17 cellular contexts compared by ENCODE assay signal in the genomic region with DNA sequence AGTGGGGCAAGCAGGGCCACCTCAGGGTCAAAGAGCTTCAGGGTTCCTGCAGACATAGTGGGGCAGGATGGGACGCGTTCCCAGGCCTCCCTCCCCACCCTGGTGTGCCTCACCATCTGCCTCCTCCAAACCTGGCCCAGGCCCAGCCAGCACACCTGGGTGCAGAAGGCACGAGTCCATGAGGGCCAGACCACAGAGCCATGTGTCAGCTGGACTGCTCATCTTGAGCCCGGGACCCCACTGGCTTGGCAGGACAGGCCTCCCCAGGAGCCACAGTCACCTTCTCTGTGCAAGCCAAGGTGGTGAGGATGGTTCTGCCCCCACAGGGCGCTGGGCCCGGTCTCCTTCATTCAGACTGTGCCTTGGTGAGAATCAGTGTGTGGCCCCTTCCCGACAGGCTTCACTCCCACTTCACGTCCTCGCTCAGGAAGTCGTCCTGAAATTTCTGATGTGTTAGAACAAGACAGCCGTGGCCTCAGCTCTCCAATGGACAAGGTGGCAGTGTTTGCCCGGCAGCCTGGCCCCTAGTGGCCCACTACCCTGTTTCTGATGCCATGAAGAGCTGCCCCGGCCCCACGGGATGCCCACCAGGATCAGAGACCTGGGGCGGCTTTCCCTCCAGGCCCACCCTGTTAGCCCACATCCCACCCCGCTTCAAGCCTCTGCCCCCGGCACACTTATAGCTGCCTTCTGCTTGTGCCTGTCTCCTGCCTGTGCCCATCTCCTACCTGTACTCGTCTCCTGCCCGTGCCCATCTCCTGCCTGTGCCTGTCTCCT. TPM values are rescaled to one million over a fixed set of nuclear protein-coding genes. Genes with fewer than 3 reads are reported as not detected.
DNase-seq lines count a peak whose midpoint lies in the region; ATAC-seq and TF ChIP-seq lines count a peak whose summit lies in the region.
"Had no signal": no experiment of that assay in that cellular context is flagged by ENCODE, and none has a peak within 500 bp of the region (broad histone marks: within the 10 kb centered on the region; RNA-seq: fewer than 3 reads in every experiment).

No MANE protein-coding gene starts in this region.

- peak overlapping the region; percentile 97 for H3K27ac Mint-ChIP-seq in HFFc6
- H3K27ac Mint-ChIP-seq in chondrocyte (ENCODE audit: unreplicated experiment), result no peak overlapping the region
- H3K27ac Mint-ChIP-seq in neural crest cell (ENCODE audit: unreplicated experiment), result peak overlapping the region; percentile 35
- H3K27ac Mint-ChIP-seq: activated CD4-positive, alpha-beta memory T cell treated with anti-CD3 and anti-CD28 coated beads, Interleukin-2, amount 10 ng/mL, durations not matched to agents 7 days and 5 days had no signal

- no peak for DNase-seq in HFFc6
- DNase-seq in chondrocyte (ENCODE audit: low spot score), result peak; percentile 83
- DNase-seq in neural crest cell (ENCODE audit: low read depth, low spot score), result no peak
- DNase-seq in HuH-7.5 (ENCODE audit: low spot score), result no peak
- DNase-seq in NCI-H1105 (lab: John Stamatoyannopoulos, UW), result no peak
- DNase-seq in COLO829 (ENCODE audit: low spot score), result no peak
- DNase-seq: activated CD4-positive, alpha-beta memory T cell treated with anti-CD3 and anti-CD28 coated beads, Interleukin-2, amount 10 ng/mL, durations not matched to agents 7 days and 5 days; C1 segment of cervical spinal cord; NCI-H1694; NCI-H748 treated with DMSO at 0.1 percent for 48 hours; SHP77; small intestine; stimulated activated CD4-positive, alpha-beta T cell treated with anti-CD3 and anti-CD28 coated beads, Interleukin-2, amount 100 ng/mL, for 24 hours; SW 1271 had no signal

- no peak overlapping the region for H3K4me3 ChIP-seq in BLaER1 treated with 17β-estradiol and CSF1 and Interleukin-3, amounts not matched to agents 10 nM and 100 nM
- H3K4me3 ChIP-seq: K562 had no signal

- H3K36me3 Mint-ChIP-seq in HFFc6 (ENCODE audit: low read depth) (no peaks in the 10 kb centered on the region), chondrocyte (ENCODE audit: low read depth) (no peaks in the 10 kb centered on the region), neural crest cell (ENCODE audit: low read depth) (no peaks in the 10 kb centered on the region)

- H3K4me1 Mint-ChIP-seq in HFFc6 (ENCODE audit: low read depth) (peaks cover 72% of the 10 kb centered on the region), chondrocyte (ENCODE audit: low read depth) (no peaks in the 10 kb centered on the region), neural crest cell (no peaks in the 10 kb centered on the region)

- H3K9me3 Mint-ChIP-seq in HFFc6 (no peaks in the 10 kb centered on the region), chondrocyte (ENCODE audit: low read depth) (no peaks in the 10 kb centered on the region), neural crest cell (no peaks in the 10 kb centered on the region)
- H3K9me3 Mint-ChIP-seq: activated CD4-positive, alpha-beta memory T cell treated with anti-CD3 and anti-CD28 coated beads, Interleukin-2, amount 10 ng/mL, durations not matched to agents 7 days and 5 days had no signal

- peaks cover 22 to 50% (median 44%) of the 10 kb centered on the region in 10 experiments for H3K4me1 ChIP-seq in BLaER1 treated with 17β-estradiol and CSF1 and Interleukin-3, amounts not matched to agents 10 nM and 100 nM

- H3K27me3 ChIP-seq in BLaER1 treated with 17β-estradiol and CSF1 and Interleukin-3, amounts not matched to agents 10 nM and 100 nM, result no peaks in the 10 kb centered on the region

- H3K27me3 Mint-ChIP-seq in HFFc6 (ENCODE audit: insufficient read depth), result no peaks in the 10 kb centered on the region
- H3K27me3 Mint-ChIP-seq in chondrocyte (ENCODE audit: low read depth), result no peaks in the 10 kb centered on the region
- H3K27me3 Mint-ChIP-seq in neural crest cell (ENCODE audit: low read depth), result no peaks in the 10 kb centered on the region
- H3K27me3 Mint-ChIP-seq: activated CD4-positive, alpha-beta memory T cell treated with anti-CD3 and anti-CD28 coated beads, Interleukin-2, amount 10 ng/mL, durations not matched to agents 7 days and 5 days had no signal

- H3K36me3 ChIP-seq in BLaER1 treated with 17β-estradiol and CSF1 and Interleukin-3, amounts not matched to agents 10 nM and 100 nM, result no peaks in the 10 kb centered on the region

- H3K4me3 Mint-ChIP-seq in HFFc6, result no peak overlapping the region
- no peak overlapping the region for H3K4me3 Mint-ChIP-seq in chondrocyte (ENCODE audit: unreplicated experiment)
- H3K4me3 Mint-ChIP-seq in neural crest cell, result no peak overlapping the region
- H3K4me3 Mint-ChIP-seq: activated CD4-positive, alpha-beta memory T cell treated with anti-CD3 and anti-CD28 coated beads, Interleukin-2, amount 10 ng/mL, durations not matched to agents 7 days and 5 days had no signal

- ATAC-seq in HG03439 (IDR thresholded peaks at IDR 0.05; ENCODE audit: unreplicated experiment), result no peak
- ATAC-seq: K562 had no signal

- no peak for TF ChIP-seq CTCF in HFFc6 (IDR thresholded peaks at IDR 0.05)
- TF ChIP-seq CTCF in chondrocyte (IDR thresholded peaks at IDR 0.05), result no peak
- no peak for TF ChIP-seq CTCF in neural crest cell (conservative IDR thresholded peaks at IDR 0.05)

- peak overlapping the region in 7 of 11 experiments; percentile 10 to 45 (median 31); a peak in 12 of 22 replicates for H3K4me2 ChIP-seq in BLaER1 treated with 17β-estradiol and CSF1 and Interleukin-3, amounts not matched to agents 10 nM and 100 nM

- no peaks in the 10 kb centered on the region for H3K9me3 ChIP-seq in BLaER1 treated with 17β-estradiol and CSF1 and Interleukin-3, amounts not matched to agents 10 nM and 100 nM (replicated peaks in 1 of 11)

- no peak overlapping the region for H3K9ac ChIP-seq in BLaER1 treated with 17β-estradiol and CSF1 and Interleukin-3, amounts not matched to agents 10 nM and 100 nM

- no peak overlapping the region for H3K27ac ChIP-seq in BLaER1 treated with 17β-estradiol and CSF1 and Interleukin-3, amounts not matched to agents 10 nM and 100 nM

- H4K20me1 ChIP-seq in BLaER1 treated with 17β-estradiol and CSF1 and Interleukin-3, amounts not matched to agents 10 nM and 100 nM, result peaks cover 0 to 5% (median 0%) of the 10 kb centered on the region in 11 experiments; a peak in 1 of 22 replicates

RNA-seq across cellular contexts. Expression of gene EBF3, which starts 59.6 kb away (rescaled TPM):
- total RNA-seq in HFFc6 (2021; fragmentation: NEBNext Ultra II Directional; extraction: Animal tissue kit (Norgen Biotek cat#: 25700)), result under 1 TPM in 4 of 6 experiments, not detected in 2; 0.14 to 0.39 (median 0.21) TPM
- total RNA-seq in chondrocyte (2.2 TPM in 1 of 3 replicates, not detected in the others), neural crest cell (11.2 and 11.6 TPM in 2 replicates)
- total RNA-seq: activated CD4-positive, alpha-beta memory T cell treated with anti-CD3 and anti-CD28 coated beads, Interleukin-2, amount 10 ng/mL, durations not matched to agents 7 days and 5 days; K562 had no signal
